ENCODE assay signal across 10 cellular contexts in the genomic region with DNA sequence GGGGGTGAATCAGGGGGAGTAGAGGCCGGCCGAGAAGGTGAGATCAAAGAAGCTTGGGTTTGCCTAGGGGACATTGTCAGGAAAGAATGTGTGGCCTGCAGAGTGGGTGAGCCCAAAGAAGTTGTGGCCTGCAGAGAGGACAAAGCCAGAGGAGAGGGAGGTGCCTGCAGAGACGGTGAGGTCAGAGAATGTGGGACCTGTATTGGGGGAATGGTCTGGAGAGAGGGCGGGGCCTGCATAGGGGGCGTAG. TPM values are rescaled to one million over a fixed set of nuclear protein-coding genes. Genes with fewer than 3 reads are reported as not detected.
DNase-seq lines count a peak whose midpoint lies in the region; ATAC-seq, FAIRE-seq and TF ChIP-seq lines count a peak whose summit lies in the region.
"Had no signal": no experiment of that assay in that cellular context is flagged by ENCODE, and none has a peak within 500 bp of the region (broad histone marks: within the 10 kb centered on the region; RNA-seq: fewer than 3 reads in every experiment).

No MANE protein-coding gene starts in this region.

- peaks cover 13% of the 10 kb centered on the region; the same call in 1 of the 2 replicates for H3F3A ChIP-seq in GM23338 (replicated peaks; ENCODE audit: low read depth)

- no peaks in the 10 kb centered on the region for H3K9me2 ChIP-seq in GM23338 (ENCODE audit: insufficient read depth)

- H3K27ac Mint-ChIP-seq in GM23338: peak overlapping the region; percentile 94

- H2AFZ ChIP-seq in GM23338 (no peak overlapping the region), OCI-LY3 (ENCODE audit: low read depth, low read length) (0 out of 2 replicates have a peak overlapping the region, but pooled peaks have one; percentile 18), osteoblast (ENCODE audit: low read length) (no peak overlapping the region)

- peak overlapping the region; percentile 53; the same call in 1 of the 2 replicates for H3K4me2 ChIP-seq in GM23338
- peak overlapping the region; percentile 23; the same call in 1 of the 2 replicates for H3K4me2 ChIP-seq in OCI-LY3 (ENCODE audit: low read length)
- peak overlapping the region; percentile 91 for H3K4me2 ChIP-seq in osteoblast (ENCODE audit: insufficient read depth, low read length)

- H3K9me3 Mint-ChIP-seq in GM23338: no peaks in the 10 kb centered on the region

- ATAC-seq in GM23338: peak; percentile 6
- no peak for ATAC-seq in GM21367 (IDR thresholded peaks at IDR 0.05; ENCODE audit: unreplicated experiment)
- ATAC-seq in GM19397 (IDR thresholded peaks at IDR 0.05; ENCODE audit: unreplicated experiment): no peak

- H3K4me1 Mint-ChIP-seq in GM23338: peaks cover 18% of the 10 kb centered on the region

- H3K36me3 ChIP-seq in GM23338 (ENCODE audit: insufficient read depth) (no peaks in the 10 kb centered on the region), OCI-LY3 (replicated peaks; ENCODE audit: low read depth, low read length) (no peaks in the 10 kb centered on the region), osteoblast (ENCODE audit: insufficient read depth, low read length) (no peaks in the 10 kb centered on the region)
- H3K36me3 ChIP-seq: esophagus squamous epithelium had no signal

- H3K79me2 ChIP-seq in GM23338 (replicated peaks; ENCODE audit: insufficient read depth): no peaks in the 10 kb centered on the region
- H3K79me2 ChIP-seq in OCI-LY3 (ENCODE audit: low read length): no peaks in the 10 kb centered on the region
- H3K79me2 ChIP-seq in osteoblast (ENCODE audit: insufficient read depth, low read length): no peaks in the 10 kb centered on the region

- DNase-seq in GM23338 (ENCODE audit: low spot score) (peak; percentile 88), dorsolateral prefrontal cortex (no peak), osteoblast (ENCODE audit: insufficient read length, low spot score, missing footprints) (no peak), globus pallidus (ENCODE audit: low spot score) (no peak), HTR-8/SVneo (ENCODE audit: insufficient read length, low spot score) (no peak)
- DNase-seq: esophagus squamous epithelium, NCI-H524 treated with DMSO at 0.1 percent for 48 hours had no signal

- H3K9me3 ChIP-seq in OCI-LY3 (ENCODE audit: insufficient read depth, low read length) (no peaks in the 10 kb centered on the region), osteoblast (ENCODE audit: low read depth, low read length) (no peaks in the 10 kb centered on the region)
- H3K9me3 ChIP-seq: esophagus squamous epithelium had no signal

- intact Hi-C loops in dorsolateral prefrontal cortex (cut with DNase I): no loop called here

- H3K27me3 Mint-ChIP-seq in GM23338 (ENCODE audit: insufficient read depth, low read depth, poor library complexity): peaks cover 53% of the 10 kb centered on the region

- no peaks in the 10 kb centered on the region for H4K20me1 ChIP-seq in GM23338 (replicated peaks; ENCODE audit: insufficient read depth)
- no peaks in the 10 kb centered on the region for H4K20me1 ChIP-seq in OCI-LY3 (ENCODE audit: insufficient read depth, low read length)
- no peaks in the 10 kb centered on the region for H4K20me1 ChIP-seq in osteoblast (ENCODE audit: insufficient read depth, low read length)

- peak overlapping the region; percentile 54 for H3K4me3 Mint-ChIP-seq in GM23338

- no peak for TF ChIP-seq CTCF in GM23338 (conservative IDR thresholded peaks at IDR 0.05; ENCODE audit: low read depth in 2 of 2)
- no peak for TF ChIP-seq CTCF in OCI-LY3 (IDR thresholded peaks at IDR 0.05; ENCODE audit: low read depth, low read length)
- TF ChIP-seq CTCF in dorsolateral prefrontal cortex (IDR thresholded peaks at IDR 0.05 in 54 of 56, conservative IDR thresholded peaks at IDR 0.05 in 2 of 56; ENCODE audit: low read depth in 1 of 56, partially characterized antibody in 56 of 56): no peak
- no peak for TF ChIP-seq CTCF in osteoblast (IDR thresholded peaks at IDR 0.05; ENCODE audit: extremely low read depth, low read depth, low read length)

- H3K9ac ChIP-seq in OCI-LY3 (ENCODE audit: low read length): no peak overlapping the region

- FAIRE-seq in HTR-8/SVneo (lab: Jason Lieb, UNC): no peak

- peak overlapping the region; percentile 13; the same call in 1 of the 2 replicates for H3K4me3 ChIP-seq in GM23338
- H3K4me3 ChIP-seq in OCI-LY3 (ENCODE audit: low read length): 0 out of 2 replicates have a peak overlapping the region, but pooled peaks have one; percentile 31
- peak overlapping the region in 12 of 59 donors; percentile 27 to 50 (median 36) for H3K4me3 ChIP-seq in dorsolateral prefrontal cortex
- no peak overlapping the region for H3K4me3 ChIP-seq in osteoblast (ENCODE audit: insufficient read depth, low read length)

- H3K4me1 ChIP-seq in GM23338 (ENCODE audit: insufficient read depth): peaks cover 21% of the 10 kb centered on the region; the same call in 1 of the 2 replicates
- peaks cover 15% of the 10 kb centered on the region for H3K4me1 ChIP-seq in OCI-LY3 (ENCODE audit: low read length)
- H3K4me1 ChIP-seq in osteoblast (ENCODE audit: insufficient read depth, low read length): peaks cover 12% of the 10 kb centered on the region

- H3K27me3 ChIP-seq in GM23338 (ENCODE audit: insufficient read depth): peaks cover 36% of the 10 kb centered on the region
- no peaks in the 10 kb centered on the region for H3K27me3 ChIP-seq in OCI-LY3 (ENCODE audit: low read depth, low read length)
- H3K27me3 ChIP-seq in dorsolateral prefrontal cortex: peaks cover 0 to 5% (median 0%) of the 10 kb centered on the region in 45 donors
- peaks cover 25% of the 10 kb centered on the region for H3K27me3 ChIP-seq in osteoblast (ENCODE audit: insufficient read depth, low read length)

- peak overlapping the region; percentile 92 for H3K27ac ChIP-seq in GM23338 (ENCODE audit: low read depth)
- no peak overlapping the region for H3K27ac ChIP-seq in OCI-LY3 (ENCODE audit: low read length)
- peak overlapping the region in 40 of 59 donors; percentile 7 to 75 (median 54) for H3K27ac ChIP-seq in dorsolateral prefrontal cortex
- no peak overlapping the region for H3K27ac ChIP-seq in osteoblast (ENCODE audit: low read depth, low read length)

- H3K36me3 Mint-ChIP-seq in GM23338 (ENCODE audit: low read depth): peaks cover 5% of the 10 kb centered on the region; the same call in 2 of the 3 replicates

RNA-seq across cellular contexts. Expression of a gene that starts 3.0 kb away (rescaled TPM):
- total RNA-seq in GM23338 (2014; rRNA removed; shearing (Covaris generic)): 12.1 and 17.6 TPM in 2 replicates
- polyA plus RNA-seq in GM23338 (2016; fragmentation: Nextera tagmentation; extraction: Ambion mirVana): 17.9 and 22.3 TPM in 2 replicates
- total RNA-seq in dorsolateral prefrontal cortex (10 to 100 TPM; 15.0 to 72.0 (median 46.3) TPM), osteoblast (under 0.01 TPM in 1 of 2 replicates, not detected in the other)

RNA-seq across cellular contexts. Expression of a gene that starts 17.1 kb away (rescaled TPM):
- 4.5 and 4.8 TPM in 2 replicates for total RNA-seq in GM23338 (2014; rRNA removed; shearing (Covaris generic))
- polyA plus RNA-seq in GM23338 (2016; fragmentation: Nextera tagmentation; extraction: Ambion mirVana): 0.29 and 1.3 TPM in 2 replicates
- total RNA-seq in dorsolateral prefrontal cortex (under 1 TPM in 4 of 120 experiments, not detected in 116; 0.15 to 0.20 (median 0.18) TPM), osteoblast (10.5 and 17.4 TPM in 2 replicates)

RNA-seq across cellular contexts. Expression of a gene that starts 32.5 kb away (rescaled TPM):
- 22.6 and 23.2 TPM in 2 replicates for total RNA-seq in GM23338 (2014; rRNA removed; shearing (Covaris generic))
- 11.3 and 12.2 TPM in 2 replicates for polyA plus RNA-seq in GM23338 (2016; fragmentation: Nextera tagmentation; extraction: Ambion mirVana)
- 10 to 100 TPM; 28.0 to 51.9 (median 39.4) TPM for total RNA-seq in dorsolateral prefrontal cortex
- 12.4 and 14.8 TPM in 2 replicates for total RNA-seq in osteoblast

RNA-seq across cellular contexts. Expression of a gene that starts 41.2 kb away (rescaled TPM):
- 14.0 and 16.2 TPM in 2 replicates for total RNA-seq in GM23338 (2014; rRNA removed; shearing (Covaris generic))
- polyA plus RNA-seq in GM23338 (2016; fragmentation: Nextera tagmentation; extraction: Ambion mirVana): 4.3 and 4.5 TPM in 2 replicates
- 10 to 100 TPM; 47.6 to 92.0 (median 62.5) TPM for total RNA-seq in dorsolateral prefrontal cortex
- 24.8 and 26.1 TPM in 2 replicates for total RNA-seq in osteoblast

RNA-seq across cellular contexts. Expression of a gene that starts 43.4 kb away (rescaled TPM):
- 1.7 and 5.6 TPM in 2 replicates for total RNA-seq in GM23338 (2014; rRNA removed; shearing (Covaris generic))
- polyA plus RNA-seq in GM23338 (2016; fragmentation: Nextera tagmentation; extraction: Ambion mirVana): 6.2 and 7.0 TPM in 2 replicates
- total RNA-seq in dorsolateral prefrontal cortex (10 to 100 TPM in 119 of 120 experiments, 1 to 10 TPM in 1; 9.8 to 66.3 (median 34.6) TPM), osteoblast (under 0.01 TPM in 1 of 2 replicates, not detected in the other)
- total RNA-seq: esophagus squamous epithelium had no signal

Comparison
In these comparisons a context has a peak if more than half of its experiments do, and no peak if none do; other contexts are left out.
1. H3K27ac ChIP-seq: peak in GM23338 (single experiment) and dorsolateral prefrontal cortex (40 of 59); none in OCI-LY3 (single experiment) and osteoblast (single experiment).
2. H3K4me2 ChIP-seq: peak in every context shown above with its lines; median percentile 91 in osteoblast; 53 in GM23338; 23 in OCI-LY3.
3. RNA of a gene that starts 3.0 kb away (total RNA-seq): 15.0 to 72.0 TPM in dorsolateral prefrontal cortex and 12.1 to 17.6 TPM in GM23338; under 0.01 TPM in osteoblast; every median in the first group is over 10 times any median in the second.